33 cellular contexts compared by ENCODE assay signal in the genomic region with DNA sequence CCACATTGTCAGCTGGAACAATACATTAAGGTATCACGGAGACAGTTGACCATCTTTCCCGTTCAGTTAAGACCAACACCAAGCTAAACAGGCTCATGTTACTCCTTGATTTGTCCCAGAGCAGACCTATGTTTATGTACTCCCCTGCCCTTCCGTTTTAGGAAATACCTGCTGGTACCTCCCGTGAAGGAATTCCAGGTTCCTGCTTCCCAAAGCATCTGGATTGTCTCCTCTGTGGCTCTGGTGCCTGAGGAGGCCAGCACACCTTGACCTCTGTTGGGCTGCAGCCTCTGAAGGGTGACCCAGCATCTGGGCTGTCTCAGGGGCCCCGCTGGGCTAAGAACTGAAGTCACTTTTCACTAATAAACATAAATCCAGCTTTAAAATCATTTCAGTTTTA.
"Had no signal": no experiment of that assay in that cellular context is flagged by ENCODE, and none has a peak within 500 bp of the region (broad histone marks: within the 10 kb centered on the region; RNA-seq: fewer than 3 reads in every experiment).

No MANE protein-coding gene starts in this region.

- H3K36me3 Mint-ChIP-seq: activated CD8-positive, alpha-beta memory T cell treated with anti-CD3 and anti-CD28 coated beads, Interleukin-2, amount 10 ng/mL, durations not matched to agents 7 days and 5 days; activated naive CD8-positive, alpha-beta T cell; naive B cell; stimulated activated memory B cell treated with anti-CD40 and anti-IgM and Interleukin-4, amounts not matched to agents 10 μg/mL and 1 μg/mL and 100 μg/mL, for 72 hours had no signal

- H3K27me3 ChIP-seq: adrenal gland, body of pancreas, colonic mucosa, gastroesophageal sphincter, neutrophil, sigmoid colon, upper lobe of left lung, vagina had no signal

- H3K27ac ChIP-seq: adrenal gland, body of pancreas, colonic mucosa, gastroesophageal sphincter, left ventricle myocardium inferior, neutrophil, parathyroid adenoma, psoas muscle, sigmoid colon, upper lobe of left lung, vagina had no signal

- FAIRE-seq: small intestine had no signal

- H3K4me3 Mint-ChIP-seq: activated B cell treated with CpG ODN at 0.5 μM for 24 hours; activated CD8-positive, alpha-beta memory T cell treated with anti-CD3 and anti-CD28 coated beads, Interleukin-2, amount 10 ng/mL, durations not matched to agents 7 days and 5 days; activated CD8-positive, alpha-beta T cell treated with anti-CD3 and anti-CD28 coated beads, Interleukin-2, amount 10 ng/mL, durations not matched to agents 7 days and 5 days; activated naive CD8-positive, alpha-beta T cell; activated T-cell treated with anti-CD3 and anti-CD28 coated beads, Interleukin-2, amount 50 U/mL, for 72 hours; naive B cell; nephron progenitor cell; stimulated activated memory B cell treated with anti-CD40 and anti-IgM and Interleukin-4, amounts not matched to agents 10 μg/mL and 1 μg/mL and 100 μg/mL, for 72 hours; stimulated activated naive CD8-positive, alpha-beta T cell treated with anti-CD3 and anti-CD28 coated beads, Interleukin-15, amount 100 ng/mL, for 72 hours had no signal

- H3K9me3 Mint-ChIP-seq: stimulated activated memory B cell treated with anti-CD40 and anti-IgM and Interleukin-4, amounts not matched to agents 10 μg/mL and 1 μg/mL and 100 μg/mL, for 72 hours; stimulated activated naive CD8-positive, alpha-beta T cell treated with anti-CD3 and anti-CD28 coated beads, Interleukin-15, amount 100 ng/mL, for 72 hours had no signal

- H3K79me2 ChIP-seq: parathyroid adenoma had no signal

- H3K9ac ChIP-seq: parathyroid adenoma had no signal

- H3K4me1 Mint-ChIP-seq: activated B cell treated with CpG ODN at 0.5 μM for 24 hours; activated CD8-positive, alpha-beta memory T cell treated with anti-CD3 and anti-CD28 coated beads, Interleukin-2, amount 10 ng/mL, durations not matched to agents 7 days and 5 days; naive B cell; stimulated activated memory B cell treated with anti-CD40 and anti-IgM and Interleukin-4, amounts not matched to agents 10 μg/mL and 1 μg/mL and 100 μg/mL, for 72 hours; stimulated activated naive CD8-positive, alpha-beta T cell treated with anti-CD3 and anti-CD28 coated beads, Interleukin-15, amount 100 ng/mL, for 72 hours had no signal

- H3K27me3 Mint-ChIP-seq: activated B cell treated with CpG ODN at 0.5 μM for 24 hours; activated CD8-positive, alpha-beta memory T cell treated with anti-CD3 and anti-CD28 coated beads, Interleukin-2, amount 10 ng/mL, durations not matched to agents 7 days and 5 days; activated naive CD8-positive, alpha-beta T cell; stimulated activated memory B cell treated with anti-CD40 and anti-IgM and Interleukin-4, amounts not matched to agents 10 μg/mL and 1 μg/mL and 100 μg/mL, for 72 hours; stimulated activated naive CD8-positive, alpha-beta T cell treated with anti-CD3 and anti-CD28 coated beads, Interleukin-15, amount 100 ng/mL, for 72 hours had no signal

- H3K4me1 ChIP-seq: adrenal gland, body of pancreas, colonic mucosa, gastroesophageal sphincter, left ventricle myocardium inferior, parathyroid adenoma, psoas muscle, sigmoid colon, upper lobe of left lung, vagina had no signal

- H3K27ac Mint-ChIP-seq: activated B cell treated with CpG ODN at 0.5 μM for 24 hours; activated CD8-positive, alpha-beta memory T cell treated with anti-CD3 and anti-CD28 coated beads, Interleukin-2, amount 10 ng/mL, durations not matched to agents 7 days and 5 days; activated CD8-positive, alpha-beta T cell treated with anti-CD3 and anti-CD28 coated beads, Interleukin-2, amount 10 ng/mL, durations not matched to agents 7 days and 5 days; activated naive CD8-positive, alpha-beta T cell; activated T-cell treated with anti-CD3 and anti-CD28 coated beads, Interleukin-2, amount 50 U/mL, for 72 hours; naive B cell; nephron progenitor cell; stimulated activated memory B cell treated with anti-CD40 and anti-IgM and Interleukin-4, amounts not matched to agents 10 μg/mL and 1 μg/mL and 100 μg/mL, for 72 hours; stimulated activated naive CD8-positive, alpha-beta T cell treated with anti-CD3 and anti-CD28 coated beads, Interleukin-15, amount 100 ng/mL, for 72 hours had no signal

- H3K9me3 ChIP-seq: adrenal gland, body of pancreas, colonic mucosa, gastroesophageal sphincter, neutrophil, psoas muscle, sigmoid colon, upper lobe of left lung, vagina had no signal

- DNase-seq: activated B cell treated with CpG ODN at 0.5 μM for 24 hours; activated CD8-positive, alpha-beta memory T cell treated with anti-CD3 and anti-CD28 coated beads, Interleukin-2, amount 10 ng/mL, durations not matched to agents 7 days and 5 days; activated CD8-positive, alpha-beta T cell treated with anti-CD3 and anti-CD28 coated beads, Interleukin-2, amount 10 ng/mL, durations not matched to agents 7 days and 5 days; activated naive CD4-positive, alpha-beta T cell treated with Interleukin-2 at 50 U/mL for 16 hours; activated T-cell treated with anti-CD3 and anti-CD28 coated beads for 4 hours; activated T-cell treated with anti-CD3 and anti-CD28 coated beads, Interleukin-2, amount 50 U/mL, for 72 hours; adrenal gland; aorta; body of pancreas; colonic mucosa; effector CD8-positive, alpha-beta T cell; erythroblast; hippocampal formation; left ventricle myocardium inferior; naive B cell; nephron progenitor cell; psoas muscle; sigmoid colon; small intestine; stimulated activated CD4-positive, alpha-beta T cell treated with anti-CD3 and anti-CD28 coated beads, Interleukin-1b, Interleukin-23, amount 100 ng/mL, for 48 hours; stimulated activated CD4-positive, alpha-beta T cell treated with anti-CD3 and anti-CD28 coated beads, Interleukin-4, amount 100 ng/mL, for 4 hours; stimulated activated CD8-positive, alpha-beta memory T cell treated with anti-CD3 and anti-CD28 coated beads, Interleukin-4, amount 100 ng/mL, for 48 hours; stimulated activated naive CD8-positive, alpha-beta T cell treated with anti-CD3 and anti-CD28 coated beads, Interleukin-15, amount 100 ng/mL, for 72 hours; substantia nigra; T-helper 2 cell; upper lobe of left lung had no signal

- ATAC-seq: activated CD8-positive, alpha-beta memory T cell treated with anti-CD3 and anti-CD28 coated beads, Interleukin-2, amount 10 ng/mL, durations not matched to agents 7 days and 5 days; activated CD8-positive, alpha-beta T cell treated with anti-CD3 and anti-CD28 coated beads, Interleukin-2, amount 10 ng/mL, durations not matched to agents 7 days and 5 days; activated T-cell treated with anti-CD3 and anti-CD28 coated beads, Interleukin-2, amount 50 U/mL, for 72 hours; body of pancreas; gastroesophageal sphincter; psoas muscle; stimulated activated memory B cell treated with anti-CD40 and anti-IgM and Interleukin-4, amounts not matched to agents 10 μg/mL and 1 μg/mL and 100 μg/mL, for 72 hours; stimulated activated naive CD8-positive, alpha-beta T cell treated with anti-CD3 and anti-CD28 coated beads, Interleukin-15, amount 100 ng/mL, for 72 hours had no signal

- H3K36me3 ChIP-seq: adrenal gland, colonic mucosa, gastroesophageal sphincter, left ventricle myocardium inferior, neutrophil, sigmoid colon, upper lobe of left lung, vagina had no signal

- H2AFZ ChIP-seq: parathyroid adenoma had no signal

- H3K4me3 ChIP-seq: adrenal gland, body of pancreas, colonic mucosa, gastroesophageal sphincter, left ventricle myocardium inferior, lung, psoas muscle, sigmoid colon, upper lobe of left lung, vagina had no signal
